Comparison of ENCODE assay signal across 13 cellular contexts in the genomic region with DNA sequence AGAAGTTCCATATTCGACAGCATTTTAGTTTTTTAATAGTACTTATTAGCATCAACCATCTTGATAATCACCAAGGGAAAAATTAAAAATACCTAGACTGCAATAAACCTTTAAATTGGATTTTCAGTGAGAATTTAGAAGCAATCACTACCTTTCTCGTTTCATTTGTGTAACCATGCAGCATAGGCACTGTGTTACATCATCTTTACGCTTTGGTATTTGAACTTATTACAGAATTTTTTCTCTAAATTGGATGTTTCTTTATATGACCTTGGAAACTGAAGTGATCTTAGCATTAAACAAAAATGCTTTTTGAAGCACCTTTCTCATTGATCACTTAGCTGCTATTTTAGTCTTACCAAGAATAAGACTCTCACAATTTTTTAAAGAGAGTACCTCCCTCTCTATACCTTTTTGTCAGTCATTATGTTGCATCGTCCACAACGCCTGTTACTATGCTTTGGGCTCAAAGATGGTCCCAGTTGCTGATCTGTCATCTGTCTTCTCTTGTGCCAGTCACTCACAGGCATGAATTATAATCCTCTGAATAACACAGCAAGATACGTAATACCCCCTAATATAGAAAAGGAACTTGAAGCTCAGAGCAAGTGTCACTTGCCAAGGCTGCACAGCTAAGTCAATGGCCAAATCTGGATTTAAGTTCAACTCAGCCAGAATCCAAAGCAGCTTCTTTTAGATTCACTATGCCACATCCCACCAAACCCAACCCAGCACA. TPM values are rescaled to one million over a fixed set of nuclear protein-coding genes. Genes with fewer than 3 reads are reported as not detected.
A peak's percentile ranks its signal among the peaks of the same experiment; 100 is the strongest.
DNase-seq lines count a peak whose midpoint lies in the region; ATAC-seq and TF ChIP-seq lines count a peak whose summit lies in the region.
"Had no signal": no experiment of that assay in that cellular context is flagged by ENCODE, and none has a peak within 500 bp of the region (broad histone marks: within the 10 kb centered on the region; RNA-seq: fewer than 3 reads in every experiment).

No MANE protein-coding gene starts in this region.

- peak; percentile 51 to 78 (median 69) for ATAC-seq in heart left ventricle
- ATAC-seq: activated naive CD4-positive, alpha-beta T cell treated with anti-CD3 and anti-CD28 coated beads, Interleukin-2, amount 50 U/mL, for 72 hours; natural killer cell had no signal

- H3K27me3 ChIP-seq in CD4-positive, alpha-beta memory T cell (ENCODE audit: insufficient read depth, low read length), result no peaks in the 10 kb centered on the region
- no peaks in the 10 kb centered on the region for H3K27me3 ChIP-seq in heart left ventricle
- H3K27me3 ChIP-seq: brain microvascular endothelial cell had no signal

- H3K4me1 ChIP-seq in CD4-positive, alpha-beta memory T cell (ENCODE audit: insufficient read depth, low read length), result no peaks in the 10 kb centered on the region
- peaks cover 0 to 15% (median 2%) of the 10 kb centered on the region in 12 donors for H3K4me1 ChIP-seq in heart left ventricle

- POLR2A ChIA-PET in CD4-positive, alpha-beta memory T cell (lab: Charles Lee; ENCODE audit: partially characterized antibody), result interaction anchor here (1.2 to 1.6 kb wide), 3 partner anchors 12 to 39 kb away, joined by 4 to 9 read pairs (median 7); no protein-coding TSS in a partner anchor

- H3K9me3 ChIP-seq in CD4-positive, alpha-beta memory T cell (ENCODE audit: control insufficient read depth in 1 of 2, low read length in 2 of 2), result no peaks in the 10 kb centered on the region
- H3K9me3 ChIP-seq in SK-N-MC (ENCODE audit: low read depth, low read length) (no peaks in the 10 kb centered on the region), heart left ventricle (no peaks in the 10 kb centered on the region)

- 74 to 83% (median 79%) methylated on average over 6 of the region's 6 CpGs for WGBS in heart left ventricle, 4 donors

- H3K36me3 ChIP-seq in CD4-positive, alpha-beta memory T cell (ENCODE audit: insufficient read depth, low read length), result peaks cover 47% of the 10 kb centered on the region
- peaks cover 24% of the 10 kb centered on the region for H3K36me3 ChIP-seq in SK-N-MC (ENCODE audit: insufficient read depth, low read length)
- peaks cover 0 to 67% (median 56%) of the 10 kb centered on the region in 9 donors for H3K36me3 ChIP-seq in heart left ventricle

- no peaks in the 10 kb centered on the region for H3K27me3 Mint-ChIP-seq in CD4-positive, alpha-beta memory T cell
- H3K27me3 Mint-ChIP-seq in progenitor cell of endocrine pancreas, result no peaks in the 10 kb centered on the region

- no peak for TF ChIP-seq CTCF in heart left ventricle (IDR thresholded peaks at IDR 0.05)
- no peak for TF ChIP-seq CTCF in progenitor cell of endocrine pancreas (IDR thresholded peaks at IDR 0.05; ENCODE audit: unreplicated experiment)

- H3K9ac ChIP-seq in SK-N-MC (ENCODE audit: insufficient read length), result no peak overlapping the region
- H3K9ac ChIP-seq: KMS-11 had no signal

- H3K9me3 Mint-ChIP-seq in CD4-positive, alpha-beta memory T cell, result no peaks in the 10 kb centered on the region
- no peaks in the 10 kb centered on the region for H3K9me3 Mint-ChIP-seq in progenitor cell of endocrine pancreas (ENCODE audit: low read depth)
- H3K9me3 Mint-ChIP-seq: activated naive CD4-positive, alpha-beta T cell treated with anti-CD3 and anti-CD28 coated beads, Interleukin-2, amount 50 U/mL, for 72 hours; natural killer cell had no signal

- H3K4me3 Mint-ChIP-seq in CD4-positive, alpha-beta memory T cell, result no peak overlapping the region
- H3K4me3 Mint-ChIP-seq in progenitor cell of endocrine pancreas (ENCODE audit: low read depth), result no peak overlapping the region
- H3K4me3 Mint-ChIP-seq: natural killer cell had no signal

- TF ChIP-seq POLR2A in heart left ventricle (IDR thresholded peaks at IDR 0.05), result no peak

- intact Hi-C loops in CD4-positive, alpha-beta memory T cell (cut with micrococcal nuclease), result no loop called here
- intact Hi-C loops in heart left ventricle (cut with DNase I), result loop anchor here in 1 of 10 donors (10.0 kb wide), 1 partner anchor 89 kb away; no protein-coding TSS in a partner anchor

- H3K4me1 Mint-ChIP-seq in CD4-positive, alpha-beta memory T cell, result peaks cover 8 to 19% (median 13%) of the 10 kb centered on the region in 4 donors
- H3K4me1 Mint-ChIP-seq in progenitor cell of endocrine pancreas (ENCODE audit: low read depth), result peaks cover 2% of the 10 kb centered on the region

- no peak overlapping the region for H3K27ac ChIP-seq in CD4-positive, alpha-beta memory T cell (ENCODE audit: low read depth, low read length)
- peak overlapping the region; percentile 31; the same call in 1 of the 2 replicates for H3K27ac ChIP-seq in SK-N-MC
- peak overlapping the region in 7 of 12 donors; percentile 13 to 77 (median 38) for H3K27ac ChIP-seq in heart left ventricle
- H3K27ac ChIP-seq: brain microvascular endothelial cell, KMS-11 had no signal

- peak overlapping the region in 4 of 7 donors; percentile 22 to 68 (median 46) for H3K27ac Mint-ChIP-seq in CD4-positive, alpha-beta memory T cell
- H3K27ac Mint-ChIP-seq in progenitor cell of endocrine pancreas, result peak overlapping the region; percentile 15
- H3K27ac Mint-ChIP-seq: natural killer cell had no signal

- no peak overlapping the region for H3K4me3 ChIP-seq in CD4-positive, alpha-beta memory T cell (ENCODE audit: low read length in 2 of 2)
- no peak overlapping the region for H3K4me3 ChIP-seq in SK-N-MC
- H3K4me3 ChIP-seq in heart left ventricle, result no peak overlapping the region

- no peak for DNase-seq in CD4-positive, alpha-beta memory T cell
- no peak for DNase-seq in SK-N-MC (ENCODE audit: low read depth, low spot score)
- DNase-seq in heart left ventricle, result no peak
- no peak for DNase-seq in progenitor cell of endocrine pancreas (ENCODE audit: low spot score, unreplicated experiment)
- no peak for DNase-seq in occipital lobe (lab: John Stamatoyannopoulos, UW)
- DNase-seq in stimulated activated CD4-positive, alpha-beta T cell treated with anti-CD3 and anti-CD28 coated beads, Interleukin-2, amount 100 ng/mL, for 48 hours, result no peak
- no peak for DNase-seq in stimulated activated naive CD4-positive, alpha-beta T cell (lab: John Stamatoyannopoulos, UW)
- DNase-seq: activated CD4-positive, alpha-beta T cell treated with anti-CD3 and anti-CD28 coated beads for 1 hour; brain microvascular endothelial cell; natural killer cell; NCI-H1930 had no signal

- CTCF ChIA-PET in CD4-positive, alpha-beta memory T cell (lab: Charles Lee; ENCODE audit: partially characterized antibody), result interaction anchor here (0.9 to 2.7 kb wide), 6 partner anchors 26 to 187 kb away, joined by 3 to 9 read pairs (median 4); no protein-coding TSS in a partner anchor

- H3K36me3 Mint-ChIP-seq in CD4-positive, alpha-beta memory T cell, result peaks cover 27 to 37% of the 10 kb centered on the region in 2 donors
- peaks cover 21% of the 10 kb centered on the region for H3K36me3 Mint-ChIP-seq in progenitor cell of endocrine pancreas (ENCODE audit: insufficient read depth)

RNA-seq across cellular contexts. Expression of gene ASCC1, which starts 19.6 kb away (rescaled TPM):
- total RNA-seq in CD4-positive, alpha-beta memory T cell, result 10 to 100 TPM; 14.3 to 17.5 TPM
- 10 to 100 TPM; 19.6 to 24.9 TPM for polyA plus RNA-seq in CD4-positive, alpha-beta memory T cell
- total RNA-seq in heart left ventricle (10 to 100 TPM; 26.4 to 44.8 (median 35.3) TPM), progenitor cell of endocrine pancreas (40.0 and 42.2 TPM in 2 replicates), occipital lobe (31.2 TPM)
- polyA plus RNA-seq in heart left ventricle, result 10 to 100 TPM; 12.0 to 49.6 TPM

RNA-seq across cellular contexts. Expression of gene ANAPC16, which starts 19.9 kb away (rescaled TPM):
- 100 to 1,000 TPM; 114 to 118 TPM for total RNA-seq in CD4-positive, alpha-beta memory T cell
- polyA plus RNA-seq in CD4-positive, alpha-beta memory T cell, result 100 to 1,000 TPM; 324 to 472 TPM
- total RNA-seq in heart left ventricle, result 100 to 1,000 TPM; 135 to 237 (median 179) TPM
- polyA plus RNA-seq in heart left ventricle, result 100 to 1,000 TPM; 124 to 242 TPM
- 85.3 and 85.9 TPM in 2 replicates for total RNA-seq in progenitor cell of endocrine pancreas
- total RNA-seq in occipital lobe, result 34.2 TPM

RNA-seq across cellular contexts. Expression of gene DDIT4, which starts 38.0 kb away (rescaled TPM):
- 10 to 100 TPM; 23.1 to 24.5 TPM for total RNA-seq in CD4-positive, alpha-beta memory T cell
- 100 to 1,000 TPM; 154 to 635 TPM for polyA plus RNA-seq in CD4-positive, alpha-beta memory T cell
- total RNA-seq in heart left ventricle, result 10 to 100 TPM; 14.6 to 68.2 (median 40.4) TPM
- 100 to 1,000 TPM in 1 of 2 donors, 10 to 100 TPM in 1; 59.4 to 112 TPM for polyA plus RNA-seq in heart left ventricle
- 36.9 and 49.7 TPM in 2 replicates for total RNA-seq in progenitor cell of endocrine pancreas
- 30.6 TPM for total RNA-seq in occipital lobe
